In the genomic region with DNA sequence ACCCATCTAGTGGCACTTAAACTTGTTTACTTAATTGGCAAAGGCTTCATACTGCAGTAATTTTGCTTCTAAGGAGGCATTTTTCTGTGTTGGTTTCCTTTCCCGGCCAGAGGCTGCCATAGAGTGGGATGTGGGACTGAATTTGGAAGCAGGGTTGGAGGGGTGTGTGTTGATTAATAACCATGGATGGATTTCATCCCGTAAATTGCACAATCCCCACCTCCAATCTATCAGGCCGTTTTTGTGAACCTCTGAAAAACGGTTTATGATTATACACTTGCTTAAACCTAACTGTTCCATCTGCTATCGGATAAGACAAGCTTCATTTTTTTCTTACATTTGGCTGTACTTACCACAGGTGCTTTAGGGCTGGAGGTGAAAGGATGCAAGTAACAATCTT, we compare ENCODE assay signal across 7 cellular contexts. TPM values are rescaled to one million over a fixed set of nuclear protein-coding genes. Genes with fewer than 3 reads are reported as not detected.
DNase-seq lines count a peak whose midpoint lies in the region; ATAC-seq and TF ChIP-seq lines count a peak whose summit lies in the region.

No MANE protein-coding gene starts in this region.

- H2BK12ac ChIP-seq in H9 (ENCODE audit: insufficient read length, low read depth, low read length): no peak overlapping the region

- H4K20me1 ChIP-seq in H9 (ENCODE audit: control insufficient read depth, insufficient read depth, insufficient read length) (no peaks in the 10 kb centered on the region), SU-DHL-6 (ENCODE audit: low read depth, low read length) (peaks cover 11% of the 10 kb centered on the region)

- H3K9me3 ChIP-seq in H9 (ENCODE audit: control insufficient read depth, low read depth, low read length) (no peaks in the 10 kb centered on the region), SU-DHL-6 (ENCODE audit: insufficient read depth, low read length) (no peaks in the 10 kb centered on the region), gastroesophageal sphincter (no peaks in the 10 kb centered on the region), skeletal muscle satellite cell (replicated peaks; ENCODE audit: low read length) (no peaks in the 10 kb centered on the region)

- no peak overlapping the region for H3K23ac ChIP-seq in H9 (ENCODE audit: insufficient read length, low read depth, low read length)

- H3K56ac ChIP-seq in H9 (ENCODE audit: insufficient read length, low read depth, low read length): no peak overlapping the region

- TF ChIP-seq EP300 in gastroesophageal sphincter (IDR thresholded peaks at IDR 0.05): no peak

- H3K36me3 ChIP-seq in SU-DHL-6 (ENCODE audit: low read length): peaks cover 6% of the 10 kb centered on the region
- H3K36me3 ChIP-seq in gastroesophageal sphincter: peaks cover 0 to 24% of the 10 kb centered on the region in 2 donors
- peaks cover 6% of the 10 kb centered on the region for H3K36me3 ChIP-seq in skeletal muscle satellite cell (ENCODE audit: insufficient read depth, low read length)

- H4K91ac ChIP-seq in H9 (ENCODE audit: insufficient read length, low read depth, low read length): no peak overlapping the region

- H3K4ac ChIP-seq in H9 (ENCODE audit: low read depth, low read length): no peak overlapping the region

- peaks cover 5 to 14% (median 10%) of the 10 kb centered on the region in 3 experiments; a peak in 6 of 7 replicates for H3K36me3 Mint-ChIP-seq in H9 (ENCODE audit: insufficient read depth in 1 of 3, low read depth in 3 of 3)

- H3K18ac ChIP-seq in H9 (ENCODE audit: insufficient read length, low read depth, low read length): no peak overlapping the region

- no peak overlapping the region for H4K5ac ChIP-seq in H9 (ENCODE audit: insufficient read length, low read depth, low read length)

- no peaks in the 10 kb centered on the region for H3K9me3 Mint-ChIP-seq in H9

- peak overlapping the region; percentile 72 for H3K4me3 ChIP-seq in SU-DHL-6 (ENCODE audit: insufficient read depth, low read length, poor library complexity, severe bottlenecking)
- H3K4me3 ChIP-seq in gastroesophageal sphincter: peak overlapping the region; percentile 81 to 88
- peak overlapping the region; percentile 92 for H3K4me3 ChIP-seq in skeletal muscle satellite cell (ENCODE audit: low read length)

- H3K4me3 Mint-ChIP-seq in H9: peak overlapping the region; percentile 93 to 95

- TF ChIP-seq CTCF in H9 (conservative IDR thresholded peaks at IDR 0.05) (no peak), SU-DHL-6 (IDR thresholded peaks at IDR 0.05; ENCODE audit: insufficient read depth, low read length, poor library complexity, severe bottlenecking) (no peak), gastroesophageal sphincter (IDR thresholded peaks at IDR 0.05) (no peak)

- H3K23me2 ChIP-seq in H9 (ENCODE audit: insufficient read length, low read depth, low read length, poor library complexity, severe bottlenecking): peaks cover 5% of the 10 kb centered on the region

- H3K9me2 ChIP-seq in SU-DHL-6 (replicated peaks; ENCODE audit: insufficient read depth, low read length): no peaks in the 10 kb centered on the region

- no peak overlapping the region for H2BK120ac ChIP-seq in H9 (ENCODE audit: low read depth, low read length, poor library complexity, severe bottlenecking)

- H2BK5ac ChIP-seq in H9 (ENCODE audit: insufficient read length, low read length): no peak overlapping the region

- H3K79me2 ChIP-seq in H9 (ENCODE audit: insufficient read depth, low read length) (peaks cover 9% of the 10 kb centered on the region; the same call in 1 of the 2 replicates), SU-DHL-6 (ENCODE audit: insufficient read depth, low read length) (peaks cover 85% of the 10 kb centered on the region)

- H3K27ac ChIP-seq in H9 (ENCODE audit: insufficient read length, low read depth, low read length): no peak overlapping the region
- H3K27ac ChIP-seq in SU-DHL-6 (ENCODE audit: low read depth, low read length): peak overlapping the region; percentile 56
- peak overlapping the region in 3 of 4 donors; percentile 87 to 93 (median 93) for H3K27ac ChIP-seq in gastroesophageal sphincter

- no peak overlapping the region for H2AK5ac ChIP-seq in H9 (ENCODE audit: insufficient read length, low read length)

- H3K79me1 ChIP-seq in H9 (ENCODE audit: insufficient read depth, low read depth, low read length, poor library complexity, severe bottlenecking): no peaks in the 10 kb centered on the region

- TF ChIP-seq POLR2A in gastroesophageal sphincter (IDR thresholded peaks at IDR 0.05): no peak

- H3K4me1 Mint-ChIP-seq in H9: peaks cover 25 to 26% of the 10 kb centered on the region in 2 experiments

- H3K27me3 ChIP-seq in H9 (ENCODE audit: insufficient read depth, low read length) (no peaks in the 10 kb centered on the region), SU-DHL-6 (ENCODE audit: low read length) (no peaks in the 10 kb centered on the region), gastroesophageal sphincter (no peaks in the 10 kb centered on the region), skeletal muscle satellite cell (ENCODE audit: control insufficient read depth, insufficient read depth, low read length) (no peaks in the 10 kb centered on the region)

- no peak for DNase-seq in H9
- no peak for DNase-seq in NCI-H1436 treated with DMSO at 0.1 percent for 48 hours (lab: John Stamatoyannopoulos, UW)
- no peak for DNase-seq in NCI-H345 (lab: John Stamatoyannopoulos, UW)

- no peak overlapping the region for H3K27ac Mint-ChIP-seq in H9

- H2BK20ac ChIP-seq in H9 (ENCODE audit: low read depth, low read length, poor library complexity, severe bottlenecking): no peak overlapping the region

- no CpG with 5 or more reads among the region's 5 CpGs for WGBS in H9 (ENCODE audit: extremely low coverage, insufficient read length, low lambda C conversion rate)
- 14 to 21% methylated on average over 5 of the region's 5 CpGs for WGBS in gastroesophageal sphincter (ENCODE audit: low coverage in 1 of 2), 2 donors

- peaks cover 31% of the 10 kb centered on the region for H3F3A ChIP-seq in SU-DHL-6 (ENCODE audit: insufficient read depth)

- H3K27me3 Mint-ChIP-seq in H9 (ENCODE audit: low read depth): no peaks in the 10 kb centered on the region

- H2AFZ ChIP-seq in H9 (ENCODE audit: low read length) (no peak overlapping the region), SU-DHL-6 (ENCODE audit: low read depth, low read length, severe bottlenecking) (no peak overlapping the region)

- H3T11ph ChIP-seq in H9 (ENCODE audit: low read length): no peak overlapping the region

- H3K14ac ChIP-seq in H9 (ENCODE audit: insufficient read depth, low read length): no peak overlapping the region

- no peak overlapping the region for H2BK15ac ChIP-seq in H9 (ENCODE audit: low read depth, low read length)

- peak overlapping the region; percentile 48 for H3K9ac ChIP-seq in H9 (ENCODE audit: extremely low read depth, insufficient read length, low read length)
- H3K9ac ChIP-seq in SU-DHL-6 (ENCODE audit: low read length): peak overlapping the region; percentile 79
- H3K9ac ChIP-seq in skeletal muscle satellite cell (ENCODE audit: low read depth, low read length): peak overlapping the region; percentile 88

- no peaks in the 10 kb centered on the region for H3K4me1 ChIP-seq in H9 (ENCODE audit: insufficient read depth, low read length)
- H3K4me1 ChIP-seq in gastroesophageal sphincter: peaks cover 0 to 58% (median 7%) of the 10 kb centered on the region in 3 donors
- peaks cover 20% of the 10 kb centered on the region for H3K4me1 ChIP-seq in skeletal muscle satellite cell (ENCODE audit: control insufficient read depth, insufficient read depth, low read length)

- H3K4me2 ChIP-seq in H9 (ENCODE audit: insufficient read depth, insufficient read length, low read length) (peak overlapping the region; percentile 93), SU-DHL-6 (ENCODE audit: low read depth, low read length, poor library complexity, severe bottlenecking) (peak overlapping the region; percentile 85), skeletal muscle satellite cell (ENCODE audit: low read length) (peak overlapping the region; percentile 94)

- no peak overlapping the region for H4K8ac ChIP-seq in H9 (replicated peaks; ENCODE audit: insufficient read length, low read depth, low read length)

- ATAC-seq in gastroesophageal sphincter (no peak), HG03565 (IDR thresholded peaks at IDR 0.05; ENCODE audit: unreplicated experiment) (no peak)

RNA-seq across cellular contexts. Expression of gene TMEM60, which starts 1.3 kb away (rescaled TPM):
- total RNA-seq in H9 (2021): 14.3 and 14.4 TPM in 2 replicates
- total RNA-seq in gastroesophageal sphincter: 10 to 100 TPM; 10.6 to 15.7 (median 13.9) TPM
- total RNA-seq in skeletal muscle satellite cell (2012; rRNA removed): 9.6 and 16.7 TPM in 2 replicates

RNA-seq across cellular contexts. Expression of gene PHTF2, which starts 1.6 kb away (rescaled TPM):
- total RNA-seq in H9 (2021) (16.2 and 17.0 TPM in 2 replicates), gastroesophageal sphincter (10 to 100 TPM; 15.1 to 28.8 (median 20.1) TPM)
- total RNA-seq in skeletal muscle satellite cell (2012; rRNA removed): 17.3 and 22.8 TPM in 2 replicates
